Comparison of ENCODE assay signal across 8 cellular contexts in genomic region chr1:28877132-28877781, GRCh38. TPM values are rescaled to one million over a fixed set of nuclear protein-coding genes. Genes with fewer than 3 reads are reported as not detected.
DNase-seq lines count a peak whose midpoint lies in the region; ATAC-seq and TF ChIP-seq lines count a peak whose summit lies in the region.

No MANE protein-coding gene starts in this region.

- H3K9me2 ChIP-seq in SU-DHL-6 (replicated peaks; ENCODE audit: insufficient read depth, low read length), result no peaks in the 10 kb centered on the region

- H4K20me1 ChIP-seq in SU-DHL-6 (ENCODE audit: low read depth, low read length), result no peaks in the 10 kb centered on the region

- intact Hi-C loops in psoas muscle (cut with DNase I), result loop anchor here (1.0 to 5.0 kb wide), 4 partner anchors 92 to 360 kb away; partner anchors contain the start of gene TAF12 (in 1 of the 2)

- H3K4me3 ChIP-seq in SU-DHL-6 (ENCODE audit: insufficient read depth, low read length, poor library complexity, severe bottlenecking) (no peak overlapping the region), cardiac muscle cell (no peak overlapping the region), psoas muscle (no peak overlapping the region)

- no peak overlapping the region for H2AFZ ChIP-seq in SU-DHL-6 (ENCODE audit: low read depth, low read length, severe bottlenecking)

- peaks cover 9% of the 10 kb centered on the region for H3K4me1 Mint-ChIP-seq in activated naive CD8-positive, alpha-beta T cell treated with anti-CD3 and anti-CD28 coated beads for 36 hours

- peak; percentile 74 for DNase-seq in activated gamma-delta T cell treated with Interleukin-2 at 50 U/mL for 16 hours
- DNase-seq in activated gamma-delta T cell (lab: John Stamatoyannopoulos, UW), result no peak
- DNase-seq in NCI-H128 (lab: John Stamatoyannopoulos, UW; ENCODE audit: unreplicated experiment), result peak; percentile 88
- peak; percentile 61 for DNase-seq in activated naive CD8-positive, alpha-beta T cell treated with anti-CD3 and anti-CD28 coated beads for 36 hours
- peak; percentile 78 to 84 for DNase-seq in cardiac muscle cell (ENCODE audit: low read depth in 1 of 2, low spot score in 1 of 2)
- DNase-seq in psoas muscle, result peak; percentile 67 to 85

- ATAC-seq in psoas muscle (peak; percentile 83 to 88 (median 84)), HG03521 (IDR thresholded peaks at IDR 0.05; ENCODE audit: unreplicated experiment) (no peak)

- H3K9me3 Mint-ChIP-seq in activated naive CD8-positive, alpha-beta T cell treated with anti-CD3 and anti-CD28 coated beads for 36 hours, result no peaks in the 10 kb centered on the region

- H3K4me1 ChIP-seq in cardiac muscle cell (ENCODE audit: low read depth) (no peaks in the 10 kb centered on the region), psoas muscle (peaks cover 1% of the 10 kb centered on the region)

- no peaks in the 10 kb centered on the region for H3K9me3 ChIP-seq in SU-DHL-6 (ENCODE audit: insufficient read depth, low read length)
- H3K9me3 ChIP-seq in cardiac muscle cell (ENCODE audit: low read depth), result no peaks in the 10 kb centered on the region
- no peaks in the 10 kb centered on the region for H3K9me3 ChIP-seq in psoas muscle

- H3K36me3 ChIP-seq in SU-DHL-6 (ENCODE audit: low read length), result no peaks in the 10 kb centered on the region
- H3K36me3 ChIP-seq in cardiac muscle cell, result no peaks in the 10 kb centered on the region
- H3K36me3 ChIP-seq in psoas muscle (ENCODE audit: insufficient read depth in 1 of 2, low read depth in 1 of 2), result no peaks in the 10 kb centered on the region

- peaks cover 22% of the 10 kb centered on the region for H3K27me3 Mint-ChIP-seq in activated naive CD8-positive, alpha-beta T cell treated with anti-CD3 and anti-CD28 coated beads for 36 hours

- TF ChIP-seq CTCF in SU-DHL-6 (IDR thresholded peaks at IDR 0.05; ENCODE audit: insufficient read depth, low read length, poor library complexity, severe bottlenecking) (peak; percentile 78), cardiac muscle cell (IDR thresholded peaks at IDR 0.05; ENCODE audit: low read depth, low read length) (peak; percentile 87), psoas muscle (IDR thresholded peaks at IDR 0.05) (peak; percentile 96)

- no peaks in the 10 kb centered on the region for H3K36me3 Mint-ChIP-seq in activated naive CD8-positive, alpha-beta T cell treated with anti-CD3 and anti-CD28 coated beads for 36 hours

- H3K4me2 ChIP-seq in SU-DHL-6 (ENCODE audit: low read depth, low read length, poor library complexity, severe bottlenecking), result no peak overlapping the region

- no peaks in the 10 kb centered on the region for H3F3A ChIP-seq in SU-DHL-6 (ENCODE audit: insufficient read depth)

- H3K9ac ChIP-seq in SU-DHL-6 (ENCODE audit: low read length), result no peak overlapping the region

- H3K27me3 ChIP-seq in SU-DHL-6 (ENCODE audit: low read length) (no peaks in the 10 kb centered on the region), cardiac muscle cell (no peaks in the 10 kb centered on the region), psoas muscle (ENCODE audit: insufficient read depth in 3 of 3, low read length in 2 of 3) (no peaks in the 10 kb centered on the region)

- H3K27ac Mint-ChIP-seq in activated naive CD8-positive, alpha-beta T cell treated with anti-CD3 and anti-CD28 coated beads for 36 hours, result no peak overlapping the region

- 25 to 32% (median 26%) methylated on average over 18 of the region's 18 CpGs for WGBS in psoas muscle, 3 donors

- H3K27ac ChIP-seq in SU-DHL-6 (ENCODE audit: low read depth, low read length) (no peak overlapping the region), cardiac muscle cell (no peak overlapping the region), psoas muscle (no peak overlapping the region)

- H3K4me3 Mint-ChIP-seq in activated naive CD8-positive, alpha-beta T cell treated with anti-CD3 and anti-CD28 coated beads for 36 hours, result no peak overlapping the region

- no peaks in the 10 kb centered on the region for H3K79me2 ChIP-seq in SU-DHL-6 (ENCODE audit: insufficient read depth, low read length)

RNA-seq across cellular contexts. Expression of gene EPB41, which starts 37.1 kb away (rescaled TPM):
- 10 to 100 TPM; 77.1 to 86.7 TPM for total RNA-seq in activated naive CD8-positive, alpha-beta T cell treated with anti-CD3 and anti-CD28 coated beads for 36 hours
- total RNA-seq in cardiac muscle cell (35.8 and 50.5 TPM in 2 replicates), psoas muscle (10 to 100 TPM; 14.0 to 28.2 (median 22.5) TPM)
- polyA plus RNA-seq in cardiac muscle cell (15.4 and 27.6 TPM in 2 replicates), psoas muscle (10 to 100 TPM in 1 of 3 donors, 1 to 10 TPM in 2; 2.0 to 18.0 (median 6.0) TPM)
